Comparison of ENCODE assay signal across 23 cellular contexts in genomic region chr4:163556650-163557391, GRCh38.
DNase-seq lines count a peak whose midpoint lies in the region; ATAC-seq, FAIRE-seq and TF ChIP-seq lines count a peak whose summit lies in the region.
"Had no signal": no experiment of that assay in that cellular context is flagged by ENCODE, and none has a peak within 500 bp of the region (broad histone marks: within the 10 kb centered on the region; RNA-seq: fewer than 3 reads in every experiment).

No MANE protein-coding gene starts in this region.

- H3K36me3 Mint-ChIP-seq in stimulated activated memory B cell treated with anti-CD40 and anti-IgM and Interleukin-4, amounts not matched to agents 10 μg/mL and 1 μg/mL and 100 μg/mL, for 72 hours, result peaks cover 11% of the 10 kb centered on the region

- no peak for ATAC-seq in stimulated activated memory B cell treated with anti-CD40 and anti-IgM and Interleukin-4, amounts not matched to agents 10 μg/mL and 1 μg/mL and 100 μg/mL, for 72 hours
- ATAC-seq: right cardiac atrium, WTC11 had no signal

- H3K9me3 Mint-ChIP-seq in stimulated activated memory B cell treated with anti-CD40 and anti-IgM and Interleukin-4, amounts not matched to agents 10 μg/mL and 1 μg/mL and 100 μg/mL, for 72 hours, result no peaks in the 10 kb centered on the region

- peaks cover 63% of the 10 kb centered on the region for H3K4me1 Mint-ChIP-seq in stimulated activated memory B cell treated with anti-CD40 and anti-IgM and Interleukin-4, amounts not matched to agents 10 μg/mL and 1 μg/mL and 100 μg/mL, for 72 hours
- H3K4me1 Mint-ChIP-seq: nephron, WTC11 had no signal

- FAIRE-seq in colon (lab: Jason Lieb, UNC), result peak; percentile 78
- FAIRE-seq: H1, kidney, urothelium cell line had no signal

- DNase-seq in NOMO-1 (lab: John Stamatoyannopoulos, UW; ENCODE audit: unreplicated experiment in 2 of 2), result peak; percentile 11 to 64
- no peak for DNase-seq in NOMO-1 treated with dmso at 0.1 percent for 144 hours (lab: John Stamatoyannopoulos, UW; ENCODE audit: unreplicated experiment)
- peak; percentile 51 for DNase-seq in NOMO-1 treated with DMSO at 0.1 percent for 48 hours (lab: John Stamatoyannopoulos, UW; ENCODE audit: unreplicated experiment)
- DNase-seq in foreskin fibroblast, result no peak
- no peak for DNase-seq in SK-N-DZ (ENCODE audit: low spot score)
- DNase-seq in HCEC 1CT, result no peak
- DNase-seq: activated CD4-positive, alpha-beta T cell treated with anti-CD3 and anti-CD28 coated beads, Interleukin-2, amount 50 U/mL, for 4 hours; activated naive CD4-positive, alpha-beta T cell treated with anti-CD3 and anti-CD28 coated beads for 36 hours; adrenal gland; brain microvascular endothelial cell; glutamatergic neuron; kidney; NCI-H345; pancreas; right cardiac atrium; stimulated activated CD4-positive, alpha-beta T cell treated with anti-CD3 and anti-CD28 coated beads, Interleukin-4, amount 100 ng/mL, for 1 hour; T1000 had no signal

- no peaks in the 10 kb centered on the region for H3K27me3 Mint-ChIP-seq in stimulated activated memory B cell treated with anti-CD40 and anti-IgM and Interleukin-4, amounts not matched to agents 10 μg/mL and 1 μg/mL and 100 μg/mL, for 72 hours

- no peak overlapping the region for H3K4me3 Mint-ChIP-seq in stimulated activated memory B cell treated with anti-CD40 and anti-IgM and Interleukin-4, amounts not matched to agents 10 μg/mL and 1 μg/mL and 100 μg/mL, for 72 hours
- H3K4me3 Mint-ChIP-seq: activated naive CD4-positive, alpha-beta T cell treated with anti-CD3 and anti-CD28 coated beads for 36 hours; nephron; WTC11 had no signal

- H3K27ac Mint-ChIP-seq in stimulated activated memory B cell treated with anti-CD40 and anti-IgM and Interleukin-4, amounts not matched to agents 10 μg/mL and 1 μg/mL and 100 μg/mL, for 72 hours, result peak overlapping the region; percentile 89
- H3K27ac Mint-ChIP-seq: activated naive CD4-positive, alpha-beta T cell treated with anti-CD3 and anti-CD28 coated beads for 36 hours; nephron; WTC11 had no signal

- H3K4me3 ChIP-seq in foreskin fibroblast (ENCODE audit: low read depth in 1 of 2, low read length in 2 of 2), result no peak overlapping the region
- H3K4me3 ChIP-seq: adrenal gland, pancreas had no signal

- TF ChIP-seq CTCF in foreskin fibroblast (IDR thresholded peaks at IDR 0.05; ENCODE audit: low read depth, low read length), result no peak

Comparison
In these comparisons a context has a peak if more than half of its experiments do, and no peak if none do; other contexts are left out.
1. DNase-seq: peak in NOMO-1 (2 of 2) and NOMO-1 treated with DMSO at 0.1 percent for 48 hours (single experiment); none in NOMO-1 treated with dmso at 0.1 percent for 144 hours (single experiment), foreskin fibroblast (0 of 2), SK-N-DZ (single experiment) and HCEC 1CT (single experiment).